8 cellular contexts compared by ENCODE assay signal in the genomic region with DNA sequence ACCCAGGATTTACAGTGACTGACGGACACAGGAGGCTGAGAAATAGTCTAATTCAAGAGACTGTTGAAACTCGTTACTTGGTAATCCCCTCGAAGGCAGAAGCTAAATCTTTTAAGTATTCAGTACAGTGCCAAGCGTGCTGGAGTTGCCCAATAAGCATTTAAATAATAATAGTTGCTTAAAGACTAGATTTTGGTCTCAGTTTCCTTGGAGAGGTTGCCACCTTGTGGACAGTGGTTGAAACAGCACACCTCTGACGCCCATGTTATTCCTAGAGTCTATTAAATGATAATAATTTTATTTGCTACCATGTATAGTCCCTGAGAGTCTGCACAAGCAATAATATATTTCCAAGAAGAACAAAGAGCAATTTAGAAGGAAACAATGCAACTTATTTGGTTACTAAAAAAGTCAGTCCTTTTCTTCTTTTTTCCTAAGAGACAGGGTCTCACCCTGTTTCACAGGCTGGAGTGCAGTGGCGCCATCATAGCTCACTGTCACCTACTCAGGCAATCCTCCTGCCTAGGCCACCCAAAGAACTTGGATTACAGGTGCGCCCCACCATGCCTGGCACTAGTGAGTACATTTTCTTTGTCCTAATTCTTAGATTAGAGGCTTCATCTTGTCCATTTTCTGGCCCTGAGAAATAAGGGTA.
DNase-seq lines count a peak whose midpoint lies in the region; ATAC-seq and TF ChIP-seq lines count a peak whose summit lies in the region.

No MANE protein-coding gene starts in this region.

- peak; percentile 87 for TF ChIP-seq CTCF in Calu3 (IDR thresholded peaks at IDR 0.05; ENCODE audit: unreplicated experiment)

- no peaks in the 10 kb centered on the region for H3K4me1 Mint-ChIP-seq in Calu3 (ENCODE audit: low read depth, unreplicated experiment)
- H3K4me1 Mint-ChIP-seq in T-helper 2 cell treated with Interferon-gamma antibody and Interleukin-4, amounts not matched to agents 5 μg/mL and 100 μg/mL, for 36 hours (ENCODE audit: low read depth), result peaks cover 9% of the 10 kb centered on the region

- intact Hi-C loops in Calu3 (cut with micrococcal nuclease; ENCODE audit: unreplicated experiment), result loop anchor here (1.0 to 5.0 kb wide), 3 partner anchors 76 to 348 kb away; no protein-coding TSS in a partner anchor

- H3K27me3 Mint-ChIP-seq in Calu3 (ENCODE audit: unreplicated experiment), result peaks cover 65% of the 10 kb centered on the region
- H3K27me3 Mint-ChIP-seq in T-helper 2 cell treated with Interferon-gamma antibody and Interleukin-4, amounts not matched to agents 5 μg/mL and 100 μg/mL, for 36 hours (ENCODE audit: low read depth), result no peaks in the 10 kb centered on the region

- no peak overlapping the region for H3K4me3 Mint-ChIP-seq in Calu3 (ENCODE audit: low read depth, unreplicated experiment)
- no peak overlapping the region for H3K4me3 Mint-ChIP-seq in T-helper 2 cell treated with Interferon-gamma antibody and Interleukin-4, amounts not matched to agents 5 μg/mL and 100 μg/mL, for 36 hours

- DNase-seq in Calu3 (peak; percentile 61), NCI-H1092 (lab: John Stamatoyannopoulos, UW) (peak; percentile 26), left kidney (ENCODE audit: low read depth, low spot score) (peak; percentile 76), GOT3 (lab: John Stamatoyannopoulos, UW) (no peak)
- DNase-seq in T-helper 2 cell treated with Interferon-gamma antibody and Interleukin-4, amounts not matched to agents 5 μg/mL and 100 μg/mL, for 36 hours (ENCODE audit: low spot score), result peak; percentile 7
- DNase-seq in central memory CD4-positive, alpha-beta T cell, result peak; percentile 18
- peak in 2 of 3 donors; percentile 22 to 28 for DNase-seq in stimulated activated CD4-positive, alpha-beta T cell treated with anti-CD3 and anti-CD28 coated beads, TNF-alpha, amount 100 ng/mL, for 48 hours (ENCODE audit: low read depth in 3 of 3)

- no peak overlapping the region for H3K27ac Mint-ChIP-seq in Calu3 (ENCODE audit: unreplicated experiment)
- H3K27ac Mint-ChIP-seq in T-helper 2 cell treated with Interferon-gamma antibody and Interleukin-4, amounts not matched to agents 5 μg/mL and 100 μg/mL, for 36 hours, result no peak overlapping the region

- H3K9me3 Mint-ChIP-seq in Calu3 (ENCODE audit: low read depth, unreplicated experiment), result no peaks in the 10 kb centered on the region
- H3K9me3 Mint-ChIP-seq in T-helper 2 cell treated with Interferon-gamma antibody and Interleukin-4, amounts not matched to agents 5 μg/mL and 100 μg/mL, for 36 hours, result no peaks in the 10 kb centered on the region

- CTCF ChIA-PET in Calu3 (lab: Charles Lee), result interaction anchor here (0.6 to 4.6 kb wide), 6 partner anchors 64 to 1220 kb away, joined by 3 to 40 read pairs (median 4); a partner anchor contains a TSS

- peak; percentile 70 for ATAC-seq in GM21390 (IDR thresholded peaks at IDR 0.05; ENCODE audit: unreplicated experiment)

- H3K36me3 Mint-ChIP-seq in Calu3 (ENCODE audit: insufficient read depth, unreplicated experiment), result no peaks in the 10 kb centered on the region
- no peaks in the 10 kb centered on the region for H3K36me3 Mint-ChIP-seq in T-helper 2 cell treated with Interferon-gamma antibody and Interleukin-4, amounts not matched to agents 5 μg/mL and 100 μg/mL, for 36 hours (ENCODE audit: low read depth)

- no TSS peak for BruUV-seq in Calu3 (replicated peaks; lab: Mats Ljungman, UMichigan)
